In the genomic region with DNA sequence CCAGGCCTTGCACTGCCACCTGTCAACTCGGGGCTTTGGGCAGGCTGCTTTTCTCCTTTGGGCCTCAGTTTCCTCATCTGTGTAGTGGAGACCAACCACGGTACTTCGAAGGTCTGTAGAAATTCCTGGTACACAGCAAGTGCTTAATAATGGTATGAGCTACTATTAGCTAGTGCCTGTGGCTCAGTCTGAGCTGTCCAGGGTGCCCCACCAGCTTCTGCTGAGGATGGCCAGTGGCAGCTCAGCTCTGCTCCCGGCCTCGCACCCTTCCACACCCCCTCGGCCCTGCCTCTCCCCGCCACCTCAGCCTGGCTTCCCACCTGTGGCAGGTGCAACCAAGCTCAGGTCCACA, we compare ENCODE assay signal across 14 cellular contexts. TPM values are rescaled to one million over a fixed set of nuclear protein-coding genes. Genes with fewer than 3 reads are reported as not detected.
DNase-seq lines count a peak whose midpoint lies in the region; ATAC-seq, FAIRE-seq and TF ChIP-seq lines count a peak whose summit lies in the region.
"Had no signal": no experiment of that assay in that cellular context is flagged by ENCODE, and none has a peak within 500 bp of the region (broad histone marks: within the 10 kb centered on the region; RNA-seq: fewer than 3 reads in every experiment).

No MANE protein-coding gene starts in this region.

- no peaks in the 10 kb centered on the region for H3K36me3 Mint-ChIP-seq in progenitor cell of endocrine pancreas (ENCODE audit: insufficient read depth)

- H3K79me2 ChIP-seq in HepG2 (ENCODE audit: insufficient read depth, low read length) (no peaks in the 10 kb centered on the region), smooth muscle cell (ENCODE audit: low read depth) (no peaks in the 10 kb centered on the region)

- BruUV-seq in HepG2 (replicated peaks; lab: Mats Ljungman, UMichigan) = no TSS peak

- peak overlapping the region; percentile 37 for H2AFZ ChIP-seq in HepG2 (ENCODE audit: low read length)
- peak overlapping the region; percentile 72 for H2AFZ ChIP-seq in smooth muscle cell (ENCODE audit: low read depth)

- H3K4me1 ChIP-seq in Peyer's patch (peaks cover 0 to 20% (median 8%) of the 10 kb centered on the region in 4 donors), HepG2 (ENCODE audit: insufficient read depth, low read length) (peaks cover 19% of the 10 kb centered on the region), smooth muscle cell (ENCODE audit: low read depth) (no peaks in the 10 kb centered on the region)

- no peak overlapping the region for H3K9ac ChIP-seq in HepG2 (ENCODE audit: insufficient read depth, low read depth, low read length)
- no peak overlapping the region for H3K9ac ChIP-seq in smooth muscle cell (ENCODE audit: low read depth)

- H3K27me3 ChIP-seq in Peyer's patch = no peaks in the 10 kb centered on the region
- H3K27me3 ChIP-seq in HepG2 (ENCODE audit: control insufficient read depth in 1 of 2, insufficient read depth in 2 of 2, low read length in 2 of 2) = peaks cover 0 to 12% of the 10 kb centered on the region in 2 experiments; a peak in 2 of 5 replicates
- H3K27me3 ChIP-seq in smooth muscle cell (ENCODE audit: low read depth) = no peaks in the 10 kb centered on the region
- H3K27me3 ChIP-seq: BE2C had no signal

- no peak for DNase-seq in Peyer's patch
- no peak for DNase-seq in HepG2 (ENCODE audit: low spot score)
- no peak for DNase-seq in smooth muscle cell (lab: John Stamatoyannopoulos, UW; ENCODE audit: unreplicated experiment)
- no peak for DNase-seq in iPS-NIHi7 (ENCODE audit: extremely low spot score)
- no peak for DNase-seq in progenitor cell of endocrine pancreas (ENCODE audit: low spot score, unreplicated experiment)
- no peak for DNase-seq in SKM-1 treated with dmso at 0.1 percent for 144 hours (lab: John Stamatoyannopoulos, UW; ENCODE audit: unreplicated experiment)
- DNase-seq: activated CD4-positive, alpha-beta T cell treated with anti-CD3 and anti-CD28 coated beads, Interleukin-2, amount 50 U/mL, for 48 hours; BE2C; effector CD4-positive, alpha-beta T cell; NCI-H187 treated with DMSO at 0.1 percent for 48 hours; stimulated activated CD4-positive, alpha-beta T cell treated with anti-CD3 and anti-CD28 coated beads, Interleukin-4, amount 100 ng/mL, for 1 hour had no signal

- H3K36me3 ChIP-seq in Peyer's patch = no peaks in the 10 kb centered on the region
- H3K36me3 ChIP-seq in HepG2 (replicated peaks in 1 of 2; ENCODE audit: control insufficient read depth in 1 of 2, insufficient read depth in 2 of 2, low read length in 2 of 2) = no peaks in the 10 kb centered on the region
- H3K36me3 ChIP-seq in smooth muscle cell (ENCODE audit: low read depth) = no peaks in the 10 kb centered on the region
- H3K36me3 ChIP-seq: BE2C had no signal

- H3F3A ChIP-seq in smooth muscle cell (ENCODE audit: low read depth) = no peaks in the 10 kb centered on the region

- TF ChIP-seq CTCF in Peyer's patch (IDR thresholded peaks at IDR 0.05) (no peak), HepG2 (CRISPR knock-in tag; IDR thresholded peaks at IDR 0.05) (no peak), smooth muscle cell (IDR thresholded peaks at IDR 0.05; ENCODE audit: borderline replicate concordance, insufficient read depth, poor library complexity, severe bottlenecking) (no peak), progenitor cell of endocrine pancreas (IDR thresholded peaks at IDR 0.05; ENCODE audit: unreplicated experiment) (no peak)

- H3K4me3 ChIP-seq in Peyer's patch (peak overlapping the region in 1 of 4 donors; percentile 15), HepG2 (replicated peaks in 1 of 3; ENCODE audit: insufficient read depth in 1 of 3, low read depth in 2 of 3, low read length in 3 of 3) (peak overlapping the region in 2 of 3 experiments; percentile 33 to 53; a peak in 3 of 6 replicates), smooth muscle cell (no peak overlapping the region)

- no peaks in the 10 kb centered on the region for H4K20me1 ChIP-seq in HepG2 (ENCODE audit: insufficient read depth, low read length)
- H4K20me1 ChIP-seq in smooth muscle cell (ENCODE audit: low read depth) = no peaks in the 10 kb centered on the region

- no peak overlapping the region for H3K27ac Mint-ChIP-seq in progenitor cell of endocrine pancreas
- H3K27ac Mint-ChIP-seq: activated T-helper 2 cell treated with anti-CD3 and anti-CD28 coated beads, Interferon-gamma antibody, Interleukin-2, Interleukin-4, amounts not matched to agents 10 μg/mL and 5 μg/mL and 100 μg/mL, durations not matched to agents 14 hours and 24 hours and 36 hours had no signal

- no peak for TF ChIP-seq RAD21 in HepG2 (CRISPR knock-in tag; IDR thresholded peaks at IDR 0.05)

- no peak overlapping the region for H3K4me3 Mint-ChIP-seq in progenitor cell of endocrine pancreas (ENCODE audit: low read depth)

- ATAC-seq in GM21723 (IDR thresholded peaks at IDR 0.05; ENCODE audit: unreplicated experiment) (peak; percentile 21), HepG2 (peak; percentile 15; the same call in 2 of the 3 replicates), GM18520 (IDR thresholded peaks at IDR 0.05; ENCODE audit: unreplicated experiment) (no peak)

- TF ChIP-seq POLR2A in Peyer's patch (IDR thresholded peaks at IDR 0.05) = no peak
- TF ChIP-seq POLR2A in HepG2 (IDR thresholded peaks at IDR 0.05; ENCODE audit: insufficient read depth in 1 of 2, low read depth in 2 of 2, low read length in 2 of 2) = no peak

- no peak for TF ChIP-seq EP300 in HepG2 (IDR thresholded peaks at IDR 0.05; ENCODE audit: low read depth in 2 of 2, low read length in 2 of 2)
- no peak for TF ChIP-seq EP300 in HepG2 (CRISPR knock-in tag; IDR thresholded peaks at IDR 0.05; ENCODE audit: borderline replicate concordance)

- WGBS in HepG2 (ENCODE audit: low lambda C conversion rate) = 46% methylated on average over 5 of the region's 7 CpGs
- WGBS in smooth muscle cell (ENCODE audit: low lambda C conversion rate) = 93% methylated on average over 7 of the region's 7 CpGs

- CTCF ChIA-PET in HepG2 (lab: Yijun Ruan, JAX; ENCODE audit: low intra/inter-chr PET ratio, low total read pairs) = no interaction called here

- H3K27me3 Mint-ChIP-seq in progenitor cell of endocrine pancreas = peaks cover 5% of the 10 kb centered on the region

- H3K9me3 ChIP-seq in Peyer's patch (no peaks in the 10 kb centered on the region), HepG2 (ENCODE audit: low read length) (no peaks in the 10 kb centered on the region), smooth muscle cell (replicated peaks; ENCODE audit: low read depth) (no peaks in the 10 kb centered on the region)
- H3K9me3 ChIP-seq: BE2C had no signal

- peak overlapping the region; percentile 20 to 73 (median 46) for H3K27ac ChIP-seq in Peyer's patch
- no peak overlapping the region for H3K27ac ChIP-seq in HepG2 (ENCODE audit: extremely low read length, insufficient read depth, low read length)
- no peak overlapping the region for H3K27ac ChIP-seq in smooth muscle cell (ENCODE audit: low read depth)

- in situ Hi-C loops in HepG2 (cut with HindIII; ENCODE audit: extremely low pct_ligation_motif_present, low pct_unique_long_range_greater_than_20kb) = no loop called here

- H3K4me1 Mint-ChIP-seq in progenitor cell of endocrine pancreas (ENCODE audit: low read depth) = no peaks in the 10 kb centered on the region

- POLR2A ChIA-PET in HepG2 (lab: Yijun Ruan, JAX) = no interaction called here

- H3K9me3 Mint-ChIP-seq in progenitor cell of endocrine pancreas (ENCODE audit: low read depth) = no peaks in the 10 kb centered on the region
- H3K9me3 Mint-ChIP-seq: activated T-helper 2 cell treated with anti-CD3 and anti-CD28 coated beads, Interferon-gamma antibody, Interleukin-2, Interleukin-4, amounts not matched to agents 10 μg/mL and 5 μg/mL and 100 μg/mL, durations not matched to agents 14 hours and 24 hours and 36 hours had no signal

- intact Hi-C loops in HepG2 (cut with micrococcal nuclease; ENCODE audit: unreplicated experiment) = no loop called here

- no peak for FAIRE-seq in HepG2 (lab: Jason Lieb, UNC)

- H3K4me2 ChIP-seq in HepG2 (ENCODE audit: low read depth, low read length) = peak overlapping the region; percentile 57
- no peak overlapping the region for H3K4me2 ChIP-seq in smooth muscle cell

TF ChIP-seq in HepG2, 621 proteins besides CTCF, POLR2A, EP300 and RAD21 (continues in another document):
- TF ChIP-seq DNMT1 (CRISPR knock-in tag; IDR thresholded peaks at IDR 0.05) (0 out of 2 replicates have a peak, but pooled peaks have one; percentile 4), ZKSCAN8 (CRISPR knock-in tag; IDR thresholded peaks at IDR 0.05; ENCODE audit: borderline replicate concordance) (peak; percentile 73; the same call in 1 of the 2 replicates), HDAC6 (IDR thresholded peaks at IDR 0.05; ENCODE audit: low read depth, low read length) (no peak), NRL (CRISPR knock-in tag; IDR thresholded peaks at IDR 0.05; ENCODE audit: borderline replicate concordance) (0 out of 2 replicates have a peak, but pooled peaks have one; percentile 3)

RNA-seq across cellular contexts. Expression of a gene that starts 26.2 kb away (rescaled TPM):
- total RNA-seq in Peyer's patch = 100 to 1,000 TPM in 1 of 4 donors, 10 to 100 TPM in 3; 30.5 to 243 (median 56.2) TPM
- 0.13 TPM in 1 of 2 replicates, not detected in the other for total RNA-seq in HepG2 (2016; rRNA removed; fragmentation: Illumina TruSeq; extraction: Trizol)
- total RNA-seq in HepG2 (2016; cell fraction: cytosol; rRNA removed; fragmentation: Illumina TruSeq; extraction: Trizol; ENCODE audit: low read depth) = under 0.01 TPM in 1 of 2 replicates, not detected in the other
- total RNA-seq in HepG2 (2016; cell fraction: insoluble cytoplasmic fraction; rRNA removed; fragmentation: Illumina TruSeq; extraction: Trizol) = 0.06 TPM in 1 of 2 replicates, not detected in the other
- not detected in 2 replicates for total RNA-seq in HepG2 (2016; cell fraction: membrane; rRNA removed; fragmentation: Illumina TruSeq; extraction: Trizol)
- not detected in 2 replicates for total RNA-seq in HepG2 (2016; cell fraction: nucleus; rRNA removed; fragmentation: Illumina TruSeq; extraction: Trizol)
- polyA plus RNA-seq in HepG2 (2011; rRNA removed) = 0.18 and 0.63 TPM in 2 replicates
- 0.31 and 0.46 TPM in 2 replicates for polyA plus RNA-seq in HepG2 (2011; cell fraction: cytosol; rRNA removed)
- polyA plus RNA-seq in HepG2 (2011; cell fraction: nucleus; rRNA removed) = 1.1 and 2.2 TPM in 2 replicates
- polyA plus RNA-seq in HepG2 (2012) = 1.6 and 2.5 TPM in 2 replicates
- polyA plus RNA-seq in HepG2 (2016; cell fraction: cytosol; fragmentation: Illumina TruSeq; extraction: Trizol; ENCODE audit: low read depth) = not detected in 2 replicates
- not detected in 2 replicates for polyA plus RNA-seq in HepG2 (2016; cell fraction: insoluble cytoplasmic fraction; fragmentation: Illumina TruSeq; extraction: Trizol; ENCODE audit: low read depth)
- not detected in 2 replicates for polyA plus RNA-seq in HepG2 (2016; cell fraction: membrane; fragmentation: Illumina TruSeq; extraction: Trizol; ENCODE audit: low read depth)
- not detected in 2 replicates for polyA plus RNA-seq in HepG2 (2016; cell fraction: nucleus; fragmentation: Illumina TruSeq; extraction: Trizol; ENCODE audit: insufficient read depth, low read depth)
- 4.0 and 7.0 TPM in 2 replicates for polyA minus RNA-seq in HepG2 (2011; rRNA and poly(A)+ RNA removed; ENCODE audit: low replicate concordance)
- polyA minus RNA-seq in HepG2 (2011; cell fraction: cytosol; rRNA and poly(A)+ RNA removed) = not detected in 2 replicates
- polyA minus RNA-seq in HepG2 (2011; cell fraction: nucleus; rRNA and poly(A)+ RNA removed) = 1.1 and 2.3 TPM in 2 replicates
- total RNA-seq in smooth muscle cell = 0.18 and 1.7 TPM in 2 replicates
- polyA plus RNA-seq in smooth muscle cell = 0.02 TPM in 1 of 2 replicates, not detected in the other
- total RNA-seq in progenitor cell of endocrine pancreas = 9.1 and 10.3 TPM in 2 replicates

Comparison
In these comparisons a context has a peak if more than half of its experiments do, and no peak if none do; other contexts are left out.
1. H3K27ac ChIP-seq: peak in Peyer's patch (4 of 4); none in HepG2 (single experiment) and smooth muscle cell (single experiment).